24 cellular contexts compared by ENCODE assay signal in genomic region chr3:47681016-47681415, GRCh38.
A peak's percentile ranks its signal among the peaks of the same experiment; 100 is the strongest.
DNase-seq lines count a peak whose midpoint lies in the region; ATAC-seq, FAIRE-seq and TF ChIP-seq lines count a peak whose summit lies in the region.
"Had no signal": no experiment of that assay in that cellular context is flagged by ENCODE, and none has a peak within 500 bp of the region (broad histone marks: within the 10 kb centered on the region; RNA-seq: fewer than 3 reads in every experiment).

No MANE protein-coding gene starts in this region.

- H3K9me3 ChIP-seq in K562 (replicated peaks; ENCODE audit: control insufficient read depth, insufficient read depth, low read depth, low read length) (no peaks in the 10 kb centered on the region), MG63 (no peaks in the 10 kb centered on the region)
- no peaks in the 10 kb centered on the region for H3K9me3 ChIP-seq in CD8-positive, alpha-beta T cell (ENCODE audit: low read length)
- H3K9me3 ChIP-seq: A549, Caco-2, Peyer's patch, SJCRH30 had no signal

- CTCF ChIA-PET in K562 (lab: Yijun Ruan, JAX; ENCODE audit: low intra/inter-chr PET ratio): no interaction called here
- CTCF ChIA-PET in CD8-positive, alpha-beta T cell (lab: Charles Lee): no interaction called here

- H3K4me1 ChIP-seq in K562 (replicated peaks in 1 of 2; ENCODE audit: control insufficient read depth in 2 of 2, insufficient read depth in 2 of 2, low read length in 2 of 2): no peaks in the 10 kb centered on the region
- no peaks in the 10 kb centered on the region for H3K4me1 ChIP-seq in CD8-positive, alpha-beta T cell (ENCODE audit: insufficient read depth, low read length)
- H3K4me1 ChIP-seq: A549, Caco-2, Peyer's patch, SJCRH30 had no signal

- no peak for TF ChIP-seq CTCF in K562 (IDR thresholded peaks at IDR 0.05 in 2 of 3, conservative IDR thresholded peaks at IDR 0.05 in 1 of 3; ENCODE audit: insufficient read depth in 2 of 3, low read depth in 1 of 3, low read length in 3 of 3)
- TF ChIP-seq CTCF in CD8-positive, alpha-beta T cell (IDR thresholded peaks at IDR 0.05): no peak

- H3K4me1 Mint-ChIP-seq in CD8-positive, alpha-beta T cell (ENCODE audit: low read depth): no peaks in the 10 kb centered on the region

- H3K4me2 ChIP-seq in K562 (ENCODE audit: insufficient read depth, low read length): no peak overlapping the region
- H3K4me2 ChIP-seq: A549 had no signal

- H3K27me3 ChIP-seq in K562 (ENCODE audit: control insufficient read depth in 2 of 2, insufficient read depth in 2 of 2, low read length in 2 of 2) (no peaks in the 10 kb centered on the region), MG63 (no peaks in the 10 kb centered on the region)
- H3K27me3 ChIP-seq in CD8-positive, alpha-beta T cell (ENCODE audit: insufficient read depth, low read length): no peaks in the 10 kb centered on the region
- H3K27me3 ChIP-seq: Peyer's patch, SJCRH30 had no signal

- no TSS peak for BruUV-seq in K562 (replicated peaks; lab: Mats Ljungman, UMichigan)

- no peak overlapping the region for H3K4me3 ChIP-seq in K562
- H3K4me3 ChIP-seq in CD8-positive, alpha-beta T cell (ENCODE audit: low read depth, low read length): no peak overlapping the region
- no peak overlapping the region for H3K4me3 ChIP-seq in MG63
- H3K4me3 ChIP-seq: A549, Peyer's patch, SJCRH30 had no signal

- TF ChIP-seq RAD21 in K562 (CRISPR knock-in tag; conservative IDR thresholded peaks at IDR 0.05 in 1 of 2, IDR thresholded peaks at IDR 0.05 in 1 of 2): no peak

- no peak overlapping the region for H3K27ac Mint-ChIP-seq in CD8-positive, alpha-beta T cell
- H3K27ac Mint-ChIP-seq: CD4-positive, alpha-beta T cell had no signal

- POLR2A ChIA-PET in K562 (lab: Yijun Ruan, JAX): interaction anchor here (0.8 kb wide), 1 partner anchor 11 kb away, joined by 3 read pairs; no protein-coding TSS in a partner anchor
- POLR2A ChIA-PET in CD8-positive, alpha-beta T cell (lab: Charles Lee): no interaction called here

- H3K27me3 Mint-ChIP-seq in CD8-positive, alpha-beta T cell (ENCODE audit: low read depth): no peaks in the 10 kb centered on the region
- H3K27me3 Mint-ChIP-seq: CD4-positive, alpha-beta T cell had no signal

- H3K4me3 Mint-ChIP-seq in CD8-positive, alpha-beta T cell: no peak overlapping the region
- H3K4me3 Mint-ChIP-seq: CD4-positive, alpha-beta T cell had no signal

- in situ Hi-C loops in K562 (cut with MboI): no loop called here

- WGBS in K562 (ENCODE audit: insufficient coverage, low coverage, missing lambda C conversion rate): 98% methylated on average over 2 of the region's 2 CpGs

- no peak overlapping the region for H3K27ac ChIP-seq in K562 (ENCODE audit: extremely low read depth, low read depth, low read length)
- H3K27ac ChIP-seq in substantia nigra (ENCODE audit: low read depth, low read length, poor library complexity, severe bottlenecking): peak overlapping the region; percentile 53
- no peak overlapping the region for H3K27ac ChIP-seq in CD8-positive, alpha-beta T cell (ENCODE audit: low read depth, low read length)
- H3K27ac ChIP-seq: A549, Peyer's patch, SJCRH30 had no signal

- DNase-seq in Ammon's horn (ENCODE audit: low spot score): peak; percentile 40
- no peak for DNase-seq in K562 (ENCODE audit: extremely low read depth in 1 of 4, low spot score in 3 of 4)
- DNase-seq in inferior parietal cortex (ENCODE audit: extremely low spot score): peak; percentile 25
- DNase-seq in substantia nigra (lab: John Stamatoyannopoulos, UW): peak in 1 of 49 donors; percentile 46
- DNase-seq in CD8-positive, alpha-beta T cell: no peak
- DNase-seq in T-helper 1 cell: no peak
- DNase-seq in CD1c-positive myeloid dendritic cell (ENCODE audit: extremely low spot score): no peak
- no peak for DNase-seq in MG63
- DNase-seq: Caco-2; CD4-positive, alpha-beta T cell; DMS 273 treated with DMSO at 0.1 percent for 48 hours; DMS79 treated with DMSO at 0.1 percent for 48 hours; GOT3; IMR-90; NCI-H1694 treated with DMSO at 0.1 percent for 48 hours; NCI-H2081 treated with DMSO at 0.1 percent for 48 hours; NCI-H2171 treated with DMSO at 0.1 percent for 48 hours; NCI-H526; Peyer's patch; SJCRH30 had no signal

- TF ChIP-seq POLR2A in K562 (conservative IDR thresholded peaks at IDR 0.05): no peak

- H3K9ac ChIP-seq in K562 (ENCODE audit: insufficient read depth in 1 of 2, low read depth in 2 of 2, low read length in 2 of 2): no peak overlapping the region

- no peaks in the 10 kb centered on the region for H4K20me1 ChIP-seq in K562 (replicated peaks; ENCODE audit: control insufficient read depth, insufficient read depth, low read length)

- no peak overlapping the region for H2AFZ ChIP-seq in K562 (ENCODE audit: low read depth, low read length)

- peaks cover 64% of the 10 kb centered on the region for H3K36me3 Mint-ChIP-seq in CD8-positive, alpha-beta T cell

- no peak for TF ChIP-seq EP300 in K562 (IDR thresholded peaks at IDR 0.05; ENCODE audit: low read length)

- FAIRE-seq in K562 (lab: Jason Lieb, UNC): peak; percentile 35
- FAIRE-seq: A549, GM12891, HTR-8/SVneo had no signal

- H3K36me3 ChIP-seq in K562 (ENCODE audit: control insufficient read depth, insufficient read depth, low read length) (peaks cover 84% of the 10 kb centered on the region), MG63 (peaks cover 36% of the 10 kb centered on the region)
- peaks cover 36% of the 10 kb centered on the region for H3K36me3 ChIP-seq in CD8-positive, alpha-beta T cell (ENCODE audit: insufficient read depth, low read length)

- no peaks in the 10 kb centered on the region for H3K9me1 ChIP-seq in K562 (ENCODE audit: control insufficient read depth, insufficient read depth, low read length)

- no peak for ATAC-seq in K562
- ATAC-seq in CD8-positive, alpha-beta T cell: no peak
- ATAC-seq: A549, HCT116 had no signal

- H3K9me3 Mint-ChIP-seq in CD8-positive, alpha-beta T cell: no peaks in the 10 kb centered on the region
- H3K9me3 Mint-ChIP-seq: CD4-positive, alpha-beta T cell had no signal

- intact Hi-C loops in K562 (cut with micrococcal nuclease): no loop called here
- intact Hi-C loops in CD8-positive, alpha-beta T cell (cut with DNase I, micrococcal nuclease): no loop called here

- no peaks in the 10 kb centered on the region for H3K79me2 ChIP-seq in K562 (ENCODE audit: control insufficient read depth, insufficient read depth, low read length)

TF ChIP-seq in K562, 482 proteins besides CTCF, POLR2A, EP300 and RAD21 (continues in another document):
- TF ChIP-seq, protein P1, sequence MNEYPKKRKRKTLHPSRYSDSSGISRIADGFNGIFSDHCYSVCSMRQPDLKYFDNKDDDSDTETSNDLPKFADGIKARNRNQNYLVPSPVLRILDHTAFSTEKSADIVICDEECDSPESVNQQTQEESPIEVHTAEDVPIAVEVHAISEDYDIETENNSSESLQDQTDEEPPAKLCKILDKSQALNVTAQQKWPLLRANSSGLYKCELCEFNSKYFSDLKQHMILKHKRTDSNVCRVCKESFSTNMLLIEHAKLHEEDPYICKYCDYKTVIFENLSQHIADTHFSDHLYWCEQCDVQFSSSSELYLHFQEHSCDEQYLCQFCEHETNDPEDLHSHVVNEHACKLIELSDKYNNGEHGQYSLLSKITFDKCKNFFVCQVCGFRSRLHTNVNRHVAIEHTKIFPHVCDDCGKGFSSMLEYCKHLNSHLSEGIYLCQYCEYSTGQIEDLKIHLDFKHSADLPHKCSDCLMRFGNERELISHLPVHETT (CRISPR knock-in tag; conservative IDR thresholded peaks at IDR 0.05 in 1 of 2, IDR thresholded peaks at IDR 0.05 in 1 of 2): no peak
- TF ChIP-seq FOXA3 (CRISPR knock-in tag; conservative IDR thresholded peaks at IDR 0.05 in 1 of 2, IDR thresholded peaks at IDR 0.05 in 1 of 2): no peak
- TF ChIP-seq IFI16 (CRISPR knock-in tag; IDR thresholded peaks at IDR 0.05): no peak
- TF ChIP-seq CBFA2T2 (conservative IDR thresholded peaks at IDR 0.05): no peak
- TF ChIP-seq RBFOX2 (IDR thresholded peaks at IDR 0.05; ENCODE audit: low read depth, low read length): no peak
- no peak for TF ChIP-seq ZNF778 (CRISPR knock-in tag; IDR thresholded peaks at IDR 0.05)
- TF ChIP-seq E4F1 (CRISPR knock-in tag; IDR thresholded peaks at IDR 0.05; ENCODE audit: borderline replicate concordance): no peak
- TF ChIP-seq KLF13 (tag; IDR thresholded peaks at IDR 0.05; ENCODE audit: borderline replicate concordance, low read depth): no peak
- no peak for TF ChIP-seq HIVEP1 (CRISPR knock-in tag; IDR thresholded peaks at IDR 0.05)
- TF ChIP-seq EGR1 (conservative IDR thresholded peaks at IDR 0.05): no peak
- TF ChIP-seq ELF1 (tag; IDR thresholded peaks at IDR 0.05): no peak
- TF ChIP-seq HINFP (tag; conservative IDR thresholded peaks at IDR 0.05; ENCODE audit: low read depth): no peak

Comparison
In these comparisons a context has a peak if more than half of its experiments do, and no peak if none do; other contexts are left out.
1. DNase-seq: peak in Ammon's horn (single experiment) and inferior parietal cortex (single experiment); none in K562 (0 of 4), CD8-positive, alpha-beta T cell (0 of 7), T-helper 1 cell (0 of 5), CD1c-positive myeloid dendritic cell (single experiment) and MG63 (single experiment).